18 cellular contexts compared by ENCODE assay signal in genomic region chr17:68570531-68570930, GRCh38. TPM values are rescaled to one million over a fixed set of nuclear protein-coding genes. Genes with fewer than 3 reads are reported as not detected.
DNase-seq lines count a peak whose midpoint lies in the region; ATAC-seq lines count a peak whose summit lies in the region.
"Had no signal": no experiment of that assay in that cellular context is flagged by ENCODE, and none has a peak within 500 bp of the region (broad histone marks: within the 10 kb centered on the region; RNA-seq: fewer than 3 reads in every experiment).

No MANE protein-coding gene starts in this region.

- H3K4me3 ChIP-seq in mesendoderm (ENCODE audit: low read length), result no peak overlapping the region
- H3K4me3 ChIP-seq: BLaER1 treated with 17β-estradiol and CSF1 and Interleukin-3, amounts not matched to agents 10 nM and 100 nM had no signal

- no peaks in the 10 kb centered on the region for H3K79me1 ChIP-seq in mesendoderm (ENCODE audit: low read length)

- H3K4me1 ChIP-seq in mesendoderm (ENCODE audit: control insufficient read depth, low read depth, low read length), result no peaks in the 10 kb centered on the region
- H3K4me1 ChIP-seq: BE2C had no signal

- no CpG with 5 or more reads among the region's 1 CpG for WGBS in mesendoderm (ENCODE audit: extremely low coverage, insufficient coverage, low lambda C conversion rate)

- H3K36me3 ChIP-seq in mesendoderm (ENCODE audit: control insufficient read depth, insufficient read depth, low read length), result no peaks in the 10 kb centered on the region
- H3K36me3 ChIP-seq: BE2C; BLaER1 treated with 17β-estradiol and CSF1 and Interleukin-3, amounts not matched to agents 10 nM and 100 nM had no signal

- no peak overlapping the region for H3K18ac ChIP-seq in mesendoderm (ENCODE audit: low read length)

- H2BK120ac ChIP-seq in mesendoderm (ENCODE audit: low read depth, low read length), result no peak overlapping the region

- no peak overlapping the region for H4K5ac ChIP-seq in mesendoderm (ENCODE audit: low read length)

- no peak for ATAC-seq in HG03196 (IDR thresholded peaks at IDR 0.05; ENCODE audit: unreplicated experiment)
- ATAC-seq: HCT116 had no signal

- H3K4me2 ChIP-seq in mesendoderm (ENCODE audit: low read length), result no peak overlapping the region
- H3K4me2 ChIP-seq: BLaER1 treated with 17β-estradiol and CSF1 and Interleukin-3, amounts not matched to agents 10 nM and 100 nM had no signal

- no peak overlapping the region for H4K8ac ChIP-seq in mesendoderm (ENCODE audit: low read depth, low read length)

- H3K9ac ChIP-seq in mesendoderm (ENCODE audit: low read length), result no peak overlapping the region
- H3K9ac ChIP-seq: BLaER1 treated with 17β-estradiol and CSF1 and Interleukin-3, amounts not matched to agents 10 nM and 100 nM had no signal

- no peak overlapping the region for H2BK15ac ChIP-seq in mesendoderm (replicated peaks; ENCODE audit: low read depth)

- H3K27me3 ChIP-seq in mesendoderm (ENCODE audit: insufficient read depth, low read length, poor library complexity), result no peaks in the 10 kb centered on the region
- H3K27me3 ChIP-seq: BLaER1 treated with 17β-estradiol and CSF1 and Interleukin-3, amounts not matched to agents 10 nM and 100 nM had no signal

- H3K23ac ChIP-seq in mesendoderm (ENCODE audit: low read length), result no peak overlapping the region

- DNase-seq in DMS 273 (lab: John Stamatoyannopoulos, UW; ENCODE audit: unreplicated experiment) (peak; percentile 8), DMS 273 treated with DMSO at 0.1 percent for 48 hours (lab: John Stamatoyannopoulos, UW) (no peak), RPMI8226 (peak; percentile 61), fibroblast of peridontal ligament (ENCODE audit: extremely low read depth) (peak; percentile 64), SW 1271 (lab: John Stamatoyannopoulos, UW) (no peak), mesendoderm (no peak)
- DNase-seq: AML-193; BE2C; CD4-positive, alpha-beta T cell; CD8-positive, alpha-beta memory T cell; DMS153; DND-41; H9 had no signal

- no peak overlapping the region for H3K27ac ChIP-seq in mesendoderm (ENCODE audit: low read depth, low read length)
- H3K27ac ChIP-seq: 22Rv1; BLaER1 treated with 17β-estradiol and CSF1 and Interleukin-3, amounts not matched to agents 10 nM and 100 nM had no signal

- H3K56ac ChIP-seq in mesendoderm (ENCODE audit: low read length), result no peak overlapping the region

- H3K4ac ChIP-seq in mesendoderm (ENCODE audit: low read depth, low read length), result no peak overlapping the region

- H2BK5ac ChIP-seq in mesendoderm (ENCODE audit: low read length), result no peak overlapping the region

- no peak overlapping the region for H2AK5ac ChIP-seq in mesendoderm (ENCODE audit: low read length)

- no peaks in the 10 kb centered on the region for H3K79me2 ChIP-seq in mesendoderm (ENCODE audit: control insufficient read depth, insufficient read depth, low read length)

RNA-seq across cellular contexts. Expression of gene FAM20A, which starts 30.6 kb away (rescaled TPM):
- 11.4 TPM for polyA plus RNA-seq in mesendoderm (2013, experiment 1 of 2)
- polyA plus RNA-seq in mesendoderm (2013, experiment 2 of 2), result 11.3 TPM
- polyA plus RNA-seq: AG04450 had no signal

RNA-seq across cellular contexts. Expression of gene PRKAR1A, which starts 58.3 kb away (rescaled TPM):
- 91.6 TPM for polyA plus RNA-seq in mesendoderm (2013, experiment 1 of 2)
- 93.2 TPM for polyA plus RNA-seq in mesendoderm (2013, experiment 2 of 2)

Comparison
In these comparisons a context has a peak if more than half of its experiments do, and no peak if none do; other contexts are left out.
1. DNase-seq: peak in DMS 273 (single experiment), RPMI8226 (single experiment) and fibroblast of peridontal ligament (single experiment); none in DMS 273 treated with DMSO at 0.1 percent for 48 hours (single experiment), SW 1271 (0 of 2) and mesendoderm (single experiment).